ENCODE assay signal across 8 cellular contexts in the genomic region with DNA sequence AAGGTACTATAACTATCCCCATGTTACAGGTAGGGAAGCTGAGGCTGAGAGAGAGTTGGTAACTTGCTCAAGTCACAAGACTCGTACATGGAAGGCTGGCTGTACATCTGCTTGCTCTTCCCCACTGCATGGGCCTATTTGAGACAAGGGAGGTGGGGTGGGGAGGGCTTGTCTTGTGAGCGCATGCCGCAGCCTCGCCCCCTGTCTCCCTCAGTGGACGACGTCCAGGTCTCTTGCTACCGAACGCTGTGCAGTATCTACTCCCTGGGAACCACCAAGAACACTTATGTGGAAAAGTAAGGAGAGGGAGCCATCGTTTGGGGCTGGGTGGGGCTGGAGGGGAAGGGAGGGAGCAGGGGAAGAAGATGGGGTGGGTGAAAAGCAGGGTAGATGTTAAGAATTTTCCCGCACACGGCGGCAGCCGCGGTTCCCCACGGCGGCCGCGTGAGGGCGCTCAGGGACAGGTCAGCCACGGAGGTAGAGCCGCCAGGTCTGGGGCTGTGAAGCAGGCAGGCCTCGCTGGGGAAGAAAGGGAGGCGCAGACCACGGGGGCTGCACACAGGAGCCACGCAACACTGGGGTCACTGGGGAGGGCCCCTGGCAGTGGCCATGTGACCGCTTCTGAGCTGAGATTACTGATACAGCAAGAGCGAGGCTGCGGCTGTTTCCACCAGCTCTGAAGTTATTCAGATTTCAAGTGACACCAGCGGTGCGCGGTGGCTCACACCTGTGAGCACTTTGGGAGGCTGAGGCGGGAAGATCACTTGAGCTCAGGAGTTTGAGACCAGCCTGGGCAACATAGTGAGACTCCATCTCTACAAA.
DNase-seq lines count a peak whose midpoint lies in the region; ATAC-seq, FAIRE-seq and TF ChIP-seq lines count a peak whose summit lies in the region.

No MANE protein-coding gene starts in this region.

- no peaks in the 10 kb centered on the region for H3K36me3 ChIP-seq in DND-41 (ENCODE audit: insufficient read depth, low read length)
- no peaks in the 10 kb centered on the region for H3K36me3 ChIP-seq in pancreas
- no peaks in the 10 kb centered on the region for H3K36me3 ChIP-seq in tibial artery

- TF ChIP-seq CTCF in DND-41 (IDR thresholded peaks at IDR 0.05; ENCODE audit: borderline replicate concordance, extremely low read depth, low read length, poor library complexity, severe bottlenecking): peak; percentile 88
- peak; percentile 85 for TF ChIP-seq CTCF in foreskin fibroblast (IDR thresholded peaks at IDR 0.05; ENCODE audit: low read depth, low read length)
- peak; percentile 77 to 85 (median 82) for TF ChIP-seq CTCF in pancreas (IDR thresholded peaks at IDR 0.05)
- peak; percentile 75 to 91 for TF ChIP-seq CTCF in tibial artery (IDR thresholded peaks at IDR 0.05)

- DNase-seq in DND-41 (peak; percentile 71), HT1080 (ENCODE audit: low read depth) (peak; percentile 63), RKO (ENCODE audit: low spot score) (peak; percentile 44), foreskin fibroblast (peak; percentile 29 to 78), pancreas (peak; percentile 52 to 90 (median 76)), tibial artery (peak; percentile 41 to 73)
- peak; percentile 62 for DNase-seq in activated T-helper 9 cell treated with anti-CD3 and anti-CD28 coated beads, Interleukin-2, amount 50 U/mL, for 16 hours (ENCODE audit: low read depth)

- H3K4me1 ChIP-seq in DND-41 (ENCODE audit: insufficient read depth, low read length) (peaks cover 3% of the 10 kb centered on the region), pancreas (no peaks in the 10 kb centered on the region), tibial artery (peaks cover 0 to 9% (median 4%) of the 10 kb centered on the region in 4 donors)

- H3K9me3 ChIP-seq in DND-41 (ENCODE audit: insufficient read depth, low read length, severe bottlenecking): no peaks in the 10 kb centered on the region
- no peaks in the 10 kb centered on the region for H3K9me3 ChIP-seq in pancreas
- H3K9me3 ChIP-seq in tibial artery: no peaks in the 10 kb centered on the region

- H3K4me2 ChIP-seq in DND-41 (ENCODE audit: insufficient read depth, low read length): no peak overlapping the region

- intact Hi-C loops in pancreas (cut with DNase I) (loop anchor here in 1 of 3 donors (10.0 kb wide), 2 partner anchors 100 to 410 kb away; a partner anchor contains a TSS), tibial artery (cut with DNase I; ENCODE audit: low total_unique reads) (loop anchor here (5.0 to 10.0 kb wide), 2 partner anchors 122 to 370 kb away; no protein-coding TSS in a partner anchor)

- no peak overlapping the region for H3K4me3 ChIP-seq in DND-41 (ENCODE audit: low read depth in 1 of 2, low read length in 2 of 2)
- no peak overlapping the region for H3K4me3 ChIP-seq in foreskin fibroblast (ENCODE audit: low read depth in 1 of 2, low read length in 2 of 2)
- H3K4me3 ChIP-seq in pancreas: no peak overlapping the region
- H3K4me3 ChIP-seq in tibial artery: no peak overlapping the region

- H3K27ac ChIP-seq in DND-41 (ENCODE audit: low read length) (no peak overlapping the region), pancreas (no peak overlapping the region), tibial artery (no peak overlapping the region)

- WGBS in pancreas, 2 donors: 19% methylated on average over 32 of the region's 32 CpGs

- no peak for FAIRE-seq in pancreas (lab: Jason Lieb, UNC)

- H3K79me2 ChIP-seq in DND-41 (ENCODE audit: insufficient read depth, low read length): no peaks in the 10 kb centered on the region

- no peak overlapping the region for H3K9ac ChIP-seq in DND-41 (ENCODE audit: low read depth, low read length)

- ATAC-seq in DND-41 (ENCODE audit: insufficient read depth, low read depth) (peak; percentile 93), pancreas (peak; percentile 88 to 99 (median 95)), GM21515 (IDR thresholded peaks at IDR 0.05; ENCODE audit: unreplicated experiment) (no peak)

- no peaks in the 10 kb centered on the region for H3K27me3 ChIP-seq in DND-41 (ENCODE audit: insufficient read depth, low read length, poor library complexity)
- no peaks in the 10 kb centered on the region for H3K27me3 ChIP-seq in pancreas
- H3K27me3 ChIP-seq in tibial artery: peaks cover 0 to 29% of the 10 kb centered on the region in 2 donors

- peak overlapping the region; percentile 60 for H2AFZ ChIP-seq in DND-41 (ENCODE audit: low read depth, low read length)

- H4K20me1 ChIP-seq in DND-41 (ENCODE audit: insufficient read depth, low read length): no peaks in the 10 kb centered on the region
